10 cellular contexts compared by ENCODE assay signal in genomic region chr19:35592226-35592625, GRCh38.
A peak's percentile ranks its signal among the peaks of the same experiment; 100 is the strongest.
DNase-seq lines count a peak whose midpoint lies in the region; ATAC-seq and TF ChIP-seq lines count a peak whose summit lies in the region.
"Had no signal": no experiment of that assay in that cellular context is flagged by ENCODE, and none has a peak within 500 bp of the region (broad histone marks: within the 10 kb centered on the region; RNA-seq: fewer than 3 reads in every experiment).

No MANE protein-coding gene starts in this region.

- TF ChIP-seq CTCF in VCaP (conservative IDR thresholded peaks at IDR 0.05) = peak; percentile 67

- H3K9me3 ChIP-seq in iPS DF 6.9 (ENCODE audit: control insufficient read depth, insufficient read depth, low read length) = no peaks in the 10 kb centered on the region
- H3K9me3 ChIP-seq: BLaER1 treated with 17β-estradiol and CSF1 and Interleukin-3, amounts not matched to agents 10 nM and 100 nM had no signal

- H3K4me1 ChIP-seq in iPS DF 6.9 (ENCODE audit: control insufficient read depth, insufficient read depth, low read length) = no peaks in the 10 kb centered on the region

- peak; percentile 30 for DNase-seq in NCI-H2107 treated with DMSO at 0.1 percent for 48 hours (lab: John Stamatoyannopoulos, UW; ENCODE audit: unreplicated experiment)
- DNase-seq in NCI-H2107 (lab: John Stamatoyannopoulos, UW) = no peak
- peak; percentile 52 for DNase-seq in HuH-7 (ENCODE audit: low spot score)
- DNase-seq in iPS DF 6.9 (ENCODE audit: low read depth, low spot score) = peak; percentile 68
- DNase-seq in activated effector memory CD4-positive, alpha-beta T cell treated with Interleukin-2 at 50 U/mL for 16 hours = no peak
- DNase-seq: naive B cell had no signal

- H3K27ac ChIP-seq in VCaP (no peak overlapping the region), iPS DF 6.9 (ENCODE audit: low read length) (no peak overlapping the region)
- H3K27ac ChIP-seq: BLaER1 treated with 17β-estradiol and CSF1 and Interleukin-3, amounts not matched to agents 10 nM and 100 nM had no signal

- no CpG with 5 or more reads among the region's 8 CpGs for WGBS in iPS DF 6.9 (ENCODE audit: insufficient coverage, insufficient read length)

- no peak overlapping the region for H3K4me3 ChIP-seq in iPS DF 6.9 (ENCODE audit: low read length)
- H3K4me3 ChIP-seq: BLaER1 treated with 17β-estradiol and CSF1 and Interleukin-3, amounts not matched to agents 10 nM and 100 nM had no signal

- H3K36me3 ChIP-seq in iPS DF 6.9 (ENCODE audit: control insufficient read depth, insufficient read depth, low read length) = no peaks in the 10 kb centered on the region
- H3K36me3 ChIP-seq: BLaER1 treated with 17β-estradiol and CSF1 and Interleukin-3, amounts not matched to agents 10 nM and 100 nM had no signal

- H3K27me3 ChIP-seq in iPS DF 6.9 (ENCODE audit: control insufficient read depth, insufficient read depth, low read length) = no peaks in the 10 kb centered on the region
- H3K27me3 ChIP-seq: BLaER1 treated with 17β-estradiol and CSF1 and Interleukin-3, amounts not matched to agents 10 nM and 100 nM had no signal

- ATAC-seq in HG02870 (IDR thresholded peaks at IDR 0.05; ENCODE audit: unreplicated experiment) (no peak), HG03520 (IDR thresholded peaks at IDR 0.05; ENCODE audit: unreplicated experiment) (no peak)

Comparison
In these comparisons a context has a peak if more than half of its experiments do, and no peak if none do; other contexts are left out.
1. DNase-seq: peak in NCI-H2107 treated with DMSO at 0.1 percent for 48 hours (single experiment), HuH-7 (single experiment) and iPS DF 6.9 (single experiment); none in NCI-H2107 (single experiment) and activated effector memory CD4-positive, alpha-beta T cell treated with Interleukin-2 at 50 U/mL for 16 hours (single experiment).